In genomic region chr16:2707368-2708289, GRCh38 we compare ENCODE assay signal across 24 cellular contexts. TPM values are rescaled to one million over a fixed set of nuclear protein-coding genes. Genes with fewer than 3 reads are reported as not detected.
DNase-seq lines count a peak whose midpoint lies in the region; ATAC-seq, FAIRE-seq and TF ChIP-seq lines count a peak whose summit lies in the region.
"Had no signal": no experiment of that assay in that cellular context is flagged by ENCODE, and none has a peak within 500 bp of the region (broad histone marks: within the 10 kb centered on the region; RNA-seq: fewer than 3 reads in every experiment).

No MANE protein-coding gene starts in this region.

- no peak overlapping the region for H3K4me3 ChIP-seq in BE2C (ENCODE audit: low read depth, low read length)
- H3K4me3 ChIP-seq in GM06990 (replicated peaks; ENCODE audit: low read depth, low read length) = no peak overlapping the region
- H3K4me3 ChIP-seq in K562 = no peak overlapping the region
- no peak overlapping the region for H3K4me3 ChIP-seq in spleen
- H3K4me3 ChIP-seq in testis = no peak overlapping the region
- H3K4me3 ChIP-seq: A549, GM23248 had no signal

- H3K9me3 ChIP-seq in BE2C = no peaks in the 10 kb centered on the region
- no peaks in the 10 kb centered on the region for H3K9me3 ChIP-seq in K562 (replicated peaks; ENCODE audit: control insufficient read depth, insufficient read depth, low read depth, low read length)
- no peaks in the 10 kb centered on the region for H3K9me3 ChIP-seq in spleen
- no peaks in the 10 kb centered on the region for H3K9me3 ChIP-seq in testis
- H3K9me3 ChIP-seq: A549, SK-N-SH had no signal

- no peaks in the 10 kb centered on the region for H3K79me2 ChIP-seq in K562 (ENCODE audit: control insufficient read depth, insufficient read depth, low read length)

- H3K27ac ChIP-seq in K562 (ENCODE audit: extremely low read depth, low read depth, low read length) (no peak overlapping the region), spleen (no peak overlapping the region), testis (no peak overlapping the region)
- H3K27ac ChIP-seq: A549, GM23248 had no signal

- BruUV-seq in K562 (replicated peaks; lab: Mats Ljungman, UMichigan) = TSS peak; percentile 43

- H3K36me3 ChIP-seq in BE2C (peaks cover 33% of the 10 kb centered on the region), GM06990 (ENCODE audit: control insufficient read depth, insufficient read depth, low read length) (peaks cover 25% of the 10 kb centered on the region), K562 (ENCODE audit: control insufficient read depth, insufficient read depth, low read length) (peaks cover 49% of the 10 kb centered on the region; the same call in 1 of the 3 replicates), spleen (peaks cover 0 to 78% (median 64%) of the 10 kb centered on the region in 6 donors), testis (ENCODE audit: low read depth, missing control alignments) (no peaks in the 10 kb centered on the region)

- no peak for TF ChIP-seq EP300 in K562 (IDR thresholded peaks at IDR 0.05; ENCODE audit: low read length)

- H3K4me2 ChIP-seq in K562 (ENCODE audit: insufficient read depth, low read length) = no peak overlapping the region
- H3K4me2 ChIP-seq: A549, SK-N-SH had no signal

- H4K20me1 ChIP-seq in K562 (replicated peaks; ENCODE audit: control insufficient read depth, insufficient read depth, low read length) = no peaks in the 10 kb centered on the region; the same call in 1 of the 2 replicates

- no peak overlapping the region for H2AFZ ChIP-seq in K562 (ENCODE audit: low read depth, low read length)
- H2AFZ ChIP-seq: GM23248 had no signal

- in situ Hi-C loops in K562 (cut with MboI) = no loop called here

- TF ChIP-seq CTCF in BE2C (IDR thresholded peaks at IDR 0.05; ENCODE audit: low read depth, low read length) (no peak), GM06990 (IDR thresholded peaks at IDR 0.05; ENCODE audit: insufficient read depth, low read length, poor library complexity, severe bottlenecking) (no peak), K562 (IDR thresholded peaks at IDR 0.05 in 2 of 3, conservative IDR thresholded peaks at IDR 0.05 in 1 of 3; ENCODE audit: insufficient read depth in 2 of 3, low read depth in 1 of 3, low read length in 3 of 3) (no peak), spleen (IDR thresholded peaks at IDR 0.05 in 8 of 11, conservative IDR thresholded peaks at IDR 0.05 in 3 of 11) (no peak), testis (IDR thresholded peaks at IDR 0.05) (no peak)

- intact Hi-C loops in K562 (cut with micrococcal nuclease) = no loop called here
- intact Hi-C loops in spleen (cut with DNase I; ENCODE audit: low total_unique reads) = no loop called here
- intact Hi-C loops in testis (cut with DNase I; ENCODE audit: low total_unique reads) = no loop called here

- POLR2A ChIA-PET in K562 (lab: Yijun Ruan, JAX) = interaction anchor here (0.7 to 1.2 kb wide), 2 partner anchors 9 to 316 kb away, joined by 3 to 7 read pairs; no protein-coding TSS in a partner anchor

- CTCF ChIA-PET in K562 (lab: Yijun Ruan, JAX; ENCODE audit: low intra/inter-chr PET ratio) = no interaction called here

- no peak for FAIRE-seq in K562 (lab: Jason Lieb, UNC)
- FAIRE-seq: A549, HTR-8/SVneo had no signal

- DNase-seq in BE2C = peak; percentile 19
- DNase-seq in GM06990 (ENCODE audit: extremely low read depth, insufficient read length) = peak; percentile 6
- no peak for DNase-seq in K562 (ENCODE audit: extremely low read depth in 1 of 4, low spot score in 3 of 4)
- DNase-seq in spleen = peak; percentile 69
- DNase-seq in GDM1 (lab: John Stamatoyannopoulos, UW) = no peak
- DNase-seq in testis = no peak
- DNase-seq: AML-193; CD4-positive, alpha-beta memory T cell; COR-L47; DMS53; GF-D8; GM23248; H7; KBM-7; NCI-H2029; NCI-H446 treated with DMSO at 0.1 percent for 48 hours; NCI-H526; NCI-H82; NK-92 treated with Interleukin-12 subunit alpha and Interleukin-12 subunit beta, amount 100 ng/mL, for 24 hours; SK-N-SH; SW 1271 had no signal

- H3K9ac ChIP-seq in K562 (ENCODE audit: insufficient read depth in 1 of 2, low read depth in 2 of 2, low read length in 2 of 2) = no peak overlapping the region
- H3K9ac ChIP-seq: GM23248, SK-N-SH had no signal

- H3K4me1 ChIP-seq in BE2C = no peaks in the 10 kb centered on the region
- H3K4me1 ChIP-seq in K562 (replicated peaks in 1 of 2; ENCODE audit: control insufficient read depth in 2 of 2, insufficient read depth in 2 of 2, low read length in 2 of 2) = peaks cover 0 to 53% of the 10 kb centered on the region in 2 experiments; a peak in 2 of 5 replicates
- no peaks in the 10 kb centered on the region for H3K4me1 ChIP-seq in spleen
- no peaks in the 10 kb centered on the region for H3K4me1 ChIP-seq in testis
- H3K4me1 ChIP-seq: A549 had no signal

- ATAC-seq in K562 (no peak), HG02610 (IDR thresholded peaks at IDR 0.05; ENCODE audit: unreplicated experiment) (no peak)
- ATAC-seq: A549 had no signal

- no peak for TF ChIP-seq RAD21 in K562 (CRISPR knock-in tag; conservative IDR thresholded peaks at IDR 0.05 in 1 of 2, IDR thresholded peaks at IDR 0.05 in 1 of 2)

- peaks cover 2% of the 10 kb centered on the region for H3K9me1 ChIP-seq in K562 (ENCODE audit: control insufficient read depth, insufficient read depth, low read length)

- no peak for TF ChIP-seq POLR2A in K562 (conservative IDR thresholded peaks at IDR 0.05)
- no peak for TF ChIP-seq POLR2A in spleen (IDR thresholded peaks at IDR 0.05)
- TF ChIP-seq POLR2A in testis (IDR thresholded peaks at IDR 0.05) = no peak

- 89% methylated on average over 45 of the region's 51 CpGs for WGBS in K562 (ENCODE audit: insufficient coverage, low coverage, missing lambda C conversion rate)
- 94 to 96% (median 95%) methylated on average over 48 to 51 of the region's 51 CpGs for WGBS in spleen, 5 donors
- 93 to 96% methylated on average over 24 to 51 of the region's 51 CpGs for WGBS in testis, 2 donors

- H3K27me3 ChIP-seq in BE2C (no peaks in the 10 kb centered on the region), GM06990 (replicated peaks; ENCODE audit: control insufficient read depth, insufficient read depth, low read length) (no peaks in the 10 kb centered on the region), K562 (ENCODE audit: control insufficient read depth in 2 of 2, insufficient read depth in 2 of 2, low read length in 2 of 2) (peaks cover under 1 to 10% of the 10 kb centered on the region in 2 experiments; a peak in 3 of 5 replicates), spleen (replicated peaks in 1 of 7) (no peaks in the 10 kb centered on the region), testis (no peaks in the 10 kb centered on the region)

RNA-seq across cellular contexts. Expression of gene PRSS27, which starts 12.4 kb away (rescaled TPM):
- not detected for polyA plus RNA-seq in BE2C (2012; ENCODE audit: insufficient read depth, insufficient read length, low read depth)
- 0.83 and 2.0 TPM in 2 replicates for total RNA-seq in K562 (2011; cell fraction: chromatin; rRNA removed; ENCODE audit: low replicate concordance)
- total RNA-seq in K562 (2011; cell fraction: nucleolus; rRNA removed) = 1.6 and 2.0 TPM in 2 replicates
- 1.4 and 1.5 TPM in 2 replicates for total RNA-seq in K562 (2011; cell fraction: nucleoplasm; rRNA removed)
- total RNA-seq in K562 (2014; rRNA removed) (0.09 and 0.29 TPM in 2 replicates), K562 (2014; rRNA removed; fragmentation: Illumina TruSeq; extraction: Trizol) (not detected in 2 replicates), K562 (2015; rRNA removed; fragmentation: Illumina TruSeq; extraction: Trizol) (0.15 and 0.18 TPM in 2 replicates), K562 (2021) (0.16 and 0.20 TPM in 2 replicates), spleen (1 to 10 TPM in 6 of 7 donors, under 1 TPM in 1; 0.84 to 2.1 (median 1.2) TPM), testis (1 to 10 TPM; 6.4 to 6.7 TPM)
- polyA plus RNA-seq in K562 (2011; rRNA removed) (0.20 TPM in 2 replicates), K562 (2014; fragmentation: Illumina TruSeq; extraction: Trizol) (0.11 TPM in 1 of 2 replicates, not detected in the other), K562 (2014; fragmentation: Nextera tagmentation; extraction: Ambion mirVana) (not detected), K562 (2014; rRNA removed) (0.22 TPM in 1 of 2 replicates, not detected in the other), spleen (1 to 10 TPM; 1.2 to 1.5 (median 1.2) TPM), testis (ENCODE audit: insufficient read depth, low read depth, low replicate concordance) (4.3 TPM)
- 0.19 and 0.86 TPM in 2 replicates for polyA plus RNA-seq in K562 (2011; cell fraction: cytosol; rRNA removed)
- 0.65 and 0.77 TPM in 2 replicates for polyA plus RNA-seq in K562 (2011; cell fraction: nucleus; rRNA removed)
- 0.26 and 1.3 TPM in 2 replicates for polyA plus RNA-seq in K562 (2012)
- polyA minus RNA-seq in K562 (2011; rRNA and poly(A)+ RNA removed) = 0.07 and 0.15 TPM in 2 replicates
- not detected in 2 replicates for polyA minus RNA-seq in K562 (2011; cell fraction: cytosol; rRNA and poly(A)+ RNA removed)
- 0.44 and 0.67 TPM in 2 replicates for polyA minus RNA-seq in K562 (2011; cell fraction: nucleus; rRNA and poly(A)+ RNA removed)
- polyA plus RNA-seq: CD4-positive, alpha-beta memory T cell had no signal

RNA-seq across cellular contexts. Expression of gene KCTD5, which starts 25.3 kb away (rescaled TPM):
- polyA plus RNA-seq in BE2C (2012; ENCODE audit: insufficient read depth, insufficient read length, low read depth) = 106 TPM
- total RNA-seq in K562 (2011; cell fraction: chromatin; rRNA removed; ENCODE audit: low replicate concordance) = 43.6 and 59.1 TPM in 2 replicates
- total RNA-seq in K562 (2011; cell fraction: nucleolus; rRNA removed) = 40.1 and 50.7 TPM in 2 replicates
- 31.7 and 32.9 TPM in 2 replicates for total RNA-seq in K562 (2011; cell fraction: nucleoplasm; rRNA removed)
- 34.5 and 48.7 TPM in 2 replicates for total RNA-seq in K562 (2014; rRNA removed)
- 15.4 and 17.2 TPM in 2 replicates for total RNA-seq in K562 (2014; rRNA removed; fragmentation: Illumina TruSeq; extraction: Trizol)
- total RNA-seq in K562 (2015; rRNA removed; fragmentation: Illumina TruSeq; extraction: Trizol) = 30.9 and 32.3 TPM in 2 replicates
- total RNA-seq in K562 (2021) = 39.0 and 40.0 TPM in 2 replicates
- polyA plus RNA-seq in K562 (2011; rRNA removed) = 36.1 and 37.5 TPM in 2 replicates
- polyA plus RNA-seq in K562 (2011; cell fraction: cytosol; rRNA removed) = 49.9 and 152 TPM in 2 replicates
- 19.7 and 24.6 TPM in 2 replicates for polyA plus RNA-seq in K562 (2011; cell fraction: nucleus; rRNA removed)
- 27.5 and 34.3 TPM in 2 replicates for polyA plus RNA-seq in K562 (2012)
- polyA plus RNA-seq in K562 (2014; fragmentation: Illumina TruSeq; extraction: Trizol) = 31.2 and 39.2 TPM in 2 replicates
- polyA plus RNA-seq in K562 (2014; fragmentation: Nextera tagmentation; extraction: Ambion mirVana) = 1 to 10 TPM in 1 of 2 experiments, under 1 TPM in 1; 0.73 to 1.6 TPM
- polyA plus RNA-seq in K562 (2014; rRNA removed) = 58.0 and 58.3 TPM in 2 replicates
- 17.2 and 25.7 TPM in 2 replicates for polyA minus RNA-seq in K562 (2011; rRNA and poly(A)+ RNA removed)
- polyA minus RNA-seq in K562 (2011; cell fraction: cytosol; rRNA and poly(A)+ RNA removed) = 17.5 and 19.7 TPM in 2 replicates
- 18.7 and 23.8 TPM in 2 replicates for polyA minus RNA-seq in K562 (2011; cell fraction: nucleus; rRNA and poly(A)+ RNA removed)
- total RNA-seq in spleen = 10 to 100 TPM; 20.5 to 32.1 (median 28.2) TPM
- 10 to 100 TPM; 13.1 to 24.1 (median 19.2) TPM for polyA plus RNA-seq in spleen
- total RNA-seq in testis = 10 to 100 TPM; 63.9 to 72.2 TPM
- polyA plus RNA-seq in testis (ENCODE audit: insufficient read depth, low read depth, low replicate concordance) = 33.3 TPM

RNA-seq across cellular contexts. Expression of gene SRRM2, which starts 44.8 kb away (rescaled TPM):
- polyA plus RNA-seq in BE2C (2012; ENCODE audit: insufficient read depth, insufficient read length, low read depth) = 1,075 TPM
- 1,596 and 1,670 TPM in 2 replicates for total RNA-seq in K562 (2011; cell fraction: chromatin; rRNA removed; ENCODE audit: low replicate concordance)
- total RNA-seq in K562 (2011; cell fraction: nucleolus; rRNA removed) = 1,139 and 1,167 TPM in 2 replicates
- 1,487 and 2,488 TPM in 2 replicates for total RNA-seq in K562 (2011; cell fraction: nucleoplasm; rRNA removed)
- total RNA-seq in K562 (2014; rRNA removed) (81.1 and 85.3 TPM in 2 replicates), K562 (2014; rRNA removed; fragmentation: Illumina TruSeq; extraction: Trizol) (79.2 and 79.9 TPM in 2 replicates), K562 (2015; rRNA removed; fragmentation: Illumina TruSeq; extraction: Trizol) (70.6 and 91.2 TPM in 2 replicates), K562 (2021) (413 and 466 TPM in 2 replicates), spleen (100 to 1,000 TPM; 590 to 922 (median 875) TPM), testis (100 to 1,000 TPM; 446 to 738 TPM)
- polyA plus RNA-seq in K562 (2011; rRNA removed) (82.5 and 179 TPM in 2 replicates), K562 (2014; fragmentation: Illumina TruSeq; extraction: Trizol) (517 and 558 TPM in 2 replicates), K562 (2014; fragmentation: Nextera tagmentation; extraction: Ambion mirVana) (10 to 100 TPM; 26.7 to 27.6 TPM), K562 (2014; rRNA removed) (463 and 563 TPM in 2 replicates), spleen (1,000 to 10,000 TPM in 1 of 3 donors, 100 to 1,000 TPM in 2; 239 to 1,169 (median 672) TPM), testis (ENCODE audit: insufficient read depth, low read depth, low replicate concordance) (526 TPM)
- polyA plus RNA-seq in K562 (2011; cell fraction: cytosol; rRNA removed) = 102 and 119 TPM in 2 replicates
- 1,748 and 2,419 TPM in 2 replicates for polyA plus RNA-seq in K562 (2011; cell fraction: nucleus; rRNA removed)
- 391 and 584 TPM in 2 replicates for polyA plus RNA-seq in K562 (2012)
- 72.4 and 72.8 TPM in 2 replicates for polyA minus RNA-seq in K562 (2011; rRNA and poly(A)+ RNA removed)
- polyA minus RNA-seq in K562 (2011; cell fraction: cytosol; rRNA and poly(A)+ RNA removed) = 155 and 244 TPM in 2 replicates
- polyA minus RNA-seq in K562 (2011; cell fraction: nucleus; rRNA and poly(A)+ RNA removed) = 233 and 249 TPM in 2 replicates

Comparison
In these comparisons a context has a peak if more than half of its experiments do, and no peak if none do; other contexts are left out.
1. DNase-seq: peak in BE2C (single experiment), GM06990 (single experiment) and spleen (single experiment); none in K562 (0 of 4), GDM1 (single experiment) and testis (single experiment).